In the genomic region with DNA sequence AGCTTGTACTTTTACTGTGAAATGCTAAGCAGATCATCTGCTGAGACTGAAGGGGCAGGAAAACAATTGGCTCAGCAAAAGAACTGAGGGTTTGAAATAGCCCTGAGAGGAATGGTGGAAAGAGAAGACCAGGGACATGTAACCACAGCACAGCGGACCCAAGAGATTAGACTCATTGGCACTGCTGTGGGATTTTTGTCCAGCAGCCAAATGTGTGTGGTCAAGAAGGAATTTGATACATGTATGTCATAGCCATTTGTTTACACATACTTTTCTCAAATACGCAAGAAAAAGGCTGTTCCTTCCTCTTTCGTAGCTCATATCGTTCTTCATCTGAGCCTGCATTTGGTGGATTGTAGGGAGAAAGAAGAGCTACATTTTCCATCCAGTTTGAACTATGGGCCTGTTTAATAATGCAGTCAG, we compare ENCODE assay signal across 1 cellular context.
TF ChIP-seq lines count a peak whose summit lies in the region.

No MANE protein-coding gene starts in this region.

TF ChIP-seq in GM23338, 12 proteins besides CTCF, POLR2A, EP300 and RAD21 (continued from another document):
- TF ChIP-seq, protein P1, sequence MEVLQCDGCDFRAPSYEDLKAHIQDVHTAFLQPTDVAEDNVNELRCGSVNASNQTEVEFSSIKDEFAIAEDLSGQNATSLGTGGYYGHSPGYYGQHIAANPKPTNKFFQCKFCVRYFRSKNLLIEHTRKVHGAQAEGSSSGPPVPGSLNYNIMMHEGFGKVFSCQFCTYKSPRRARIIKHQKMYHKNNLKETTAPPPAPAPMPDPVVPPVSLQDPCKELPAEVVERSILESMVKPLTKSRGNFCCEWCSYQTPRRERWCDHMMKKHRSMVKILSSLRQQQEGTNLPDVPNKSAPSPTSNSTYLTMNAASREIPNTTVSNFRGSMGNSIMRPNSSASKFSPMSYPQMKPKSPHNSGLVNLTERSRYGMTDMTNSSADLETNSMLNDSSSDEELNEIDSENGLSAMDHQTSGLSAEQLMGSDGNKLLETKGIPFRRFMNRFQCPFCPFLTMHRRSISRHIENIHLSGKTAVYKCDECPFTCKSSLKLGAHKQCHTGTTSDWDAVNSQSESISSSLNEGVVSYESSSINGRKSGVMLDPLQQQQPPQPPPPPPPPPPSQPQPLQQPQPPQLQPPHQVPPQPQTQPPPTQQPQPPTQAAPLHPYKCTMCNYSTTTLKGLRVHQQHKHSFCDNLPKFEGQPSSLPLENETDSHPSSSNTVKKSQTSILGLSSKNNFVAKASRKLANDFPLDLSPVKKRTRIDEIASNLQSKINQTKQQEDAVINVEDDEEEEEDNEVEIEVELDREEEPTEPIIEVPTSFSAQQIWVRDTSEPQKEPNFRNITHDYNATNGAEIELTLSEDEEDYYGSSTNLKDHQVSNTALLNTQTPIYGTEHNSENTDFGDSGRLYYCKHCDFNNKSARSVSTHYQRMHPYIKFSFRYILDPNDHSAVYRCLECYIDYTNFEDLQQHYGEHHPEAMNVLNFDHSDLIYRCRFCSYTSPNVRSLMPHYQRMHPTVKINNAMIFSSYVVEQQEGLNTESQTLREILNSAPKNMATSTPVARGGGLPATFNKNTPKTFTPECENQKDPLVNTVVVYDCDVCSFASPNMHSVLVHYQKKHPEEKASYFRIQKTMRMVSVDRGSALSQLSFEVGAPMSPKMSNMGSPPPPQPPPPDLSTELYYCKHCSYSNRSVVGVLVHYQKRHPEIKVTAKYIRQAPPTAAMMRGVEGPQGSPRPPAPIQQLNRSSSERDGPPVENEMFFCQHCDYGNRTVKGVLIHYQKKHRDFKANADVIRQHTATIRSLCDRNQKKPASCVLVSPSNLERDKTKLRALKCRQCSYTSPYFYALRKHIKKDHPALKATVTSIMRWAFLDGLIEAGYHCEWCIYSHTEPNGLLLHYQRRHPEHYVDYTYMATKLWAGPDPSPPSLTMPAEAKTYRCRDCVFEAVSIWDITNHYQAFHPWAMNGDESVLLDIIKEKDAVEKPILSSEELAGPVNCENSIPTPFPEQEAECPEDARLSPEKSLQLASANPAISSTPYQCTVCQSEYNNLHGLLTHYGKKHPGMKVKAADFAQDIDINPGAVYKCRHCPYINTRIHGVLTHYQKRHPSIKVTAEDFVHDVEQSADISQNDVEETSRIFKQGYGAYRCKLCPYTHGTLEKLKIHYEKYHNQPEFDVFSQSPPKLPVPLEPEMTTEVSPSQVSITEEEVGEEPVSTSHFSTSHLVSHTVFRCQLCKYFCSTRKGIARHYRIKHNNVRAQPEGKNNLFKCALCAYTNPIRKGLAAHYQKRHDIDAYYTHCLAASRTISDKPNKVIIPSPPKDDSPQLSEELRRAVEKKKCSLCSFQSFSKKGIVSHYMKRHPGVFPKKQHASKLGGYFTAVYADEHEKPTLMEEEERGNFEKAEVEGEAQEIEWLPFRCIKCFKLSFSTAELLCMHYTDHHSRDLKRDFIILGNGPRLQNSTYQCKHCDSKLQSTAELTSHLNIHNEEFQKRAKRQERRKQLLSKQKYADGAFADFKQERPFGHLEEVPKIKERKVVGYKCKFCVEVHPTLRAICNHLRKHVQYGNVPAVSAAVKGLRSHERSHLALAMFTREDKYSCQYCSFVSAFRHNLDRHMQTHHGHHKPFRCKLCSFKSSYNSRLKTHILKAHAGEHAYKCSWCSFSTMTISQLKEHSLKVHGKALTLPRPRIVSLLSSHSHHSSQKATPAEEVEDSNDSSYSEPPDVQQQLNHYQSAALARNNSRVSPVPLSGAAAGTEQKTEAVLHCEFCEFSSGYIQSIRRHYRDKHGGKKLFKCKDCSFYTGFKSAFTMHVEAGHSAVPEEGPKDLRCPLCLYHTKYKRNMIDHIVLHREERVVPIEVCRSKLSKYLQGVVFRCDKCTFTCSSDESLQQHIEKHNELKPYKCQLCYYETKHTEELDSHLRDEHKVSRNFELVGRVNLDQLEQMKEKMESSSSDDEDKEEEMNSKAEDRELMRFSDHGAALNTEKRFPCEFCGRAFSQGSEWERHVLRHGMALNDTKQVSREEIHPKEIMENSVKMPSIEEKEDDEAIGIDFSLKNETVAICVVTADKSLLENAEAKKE (CRISPR knock-in tag; IDR thresholded peaks at IDR 0.05) = no peak
